15 cellular contexts compared by ENCODE assay signal in genomic region chr17:70780031-70780430, GRCh38.
"Had no signal": no experiment of that assay in that cellular context is flagged by ENCODE, and none has a peak within 500 bp of the region (broad histone marks: within the 10 kb centered on the region; RNA-seq: fewer than 3 reads in every experiment).

No MANE protein-coding gene starts in this region.

- ATAC-seq: left lung; stimulated activated naive CD8-positive, alpha-beta T cell treated with anti-CD3 and anti-CD28 coated beads, Interleukin-15, Interleukin-2, amounts not matched to agents 100 U/mL and 50 U/mL, for 24 hours; WTC11 had no signal

- DNase-seq: activated CD4-positive, alpha-beta memory T cell treated with anti-CD3 and anti-CD28 coated beads, Interleukin-2, amount 10 ng/mL, durations not matched to agents 7 days and 5 days; activated CD4-positive, alpha-beta T cell treated with anti-CD3 and anti-CD28 coated beads for 4 hours; activated naive CD4-positive, alpha-beta T cell treated with anti-CD3 and anti-CD28 coated beads, Interleukin-2, amount 10 ng/mL, durations not matched to agents 7 days and 5 days; activated T-cell treated with anti-CD3 and anti-CD28 coated beads, Interleukin-2, amount 50 U/mL, for 24 hours; central memory CD4-positive, alpha-beta T cell; cortex of kidney; effector CD4-positive, alpha-beta T cell; left lung; mammary epithelial cell; naive B cell; retina; stimulated activated naive CD8-positive, alpha-beta T cell treated with anti-CD3 and anti-CD28 coated beads, Interleukin-15, Interleukin-2, amounts not matched to agents 100 U/mL and 50 U/mL, for 24 hours; transverse colon had no signal

- H3K4me3 ChIP-seq: left lung, skin epidermis, transverse colon had no signal
